Comparison of ENCODE assay signal across 12 cellular contexts in genomic region chr11:3042496-3043314, GRCh38. TPM values are rescaled to one million over a fixed set of nuclear protein-coding genes. Genes with fewer than 3 reads are reported as not detected.
A peak's percentile ranks its signal among the peaks of the same experiment; 100 is the strongest.
DNase-seq lines count a peak whose midpoint lies in the region; ATAC-seq and TF ChIP-seq lines count a peak whose summit lies in the region.
"Had no signal": no experiment of that assay in that cellular context is flagged by ENCODE, and none has a peak within 500 bp of the region (broad histone marks: within the 10 kb centered on the region; RNA-seq: fewer than 3 reads in every experiment).

No MANE protein-coding gene starts in this region.

- H3K36me3 ChIP-seq in MG63 = peaks cover 58% of the 10 kb centered on the region
- H3K36me3 ChIP-seq in right lobe of liver = peaks cover 0 to 30% (median 21%) of the 10 kb centered on the region in 4 donors
- peaks cover 6 to 73% (median 62%) of the 10 kb centered on the region in 5 donors for H3K36me3 ChIP-seq in subcutaneous abdominal adipose tissue (ENCODE audit: control insufficient read depth in 5 of 5, insufficient read depth in 5 of 5, low read length in 5 of 5)

- intact Hi-C loops in right lobe of liver (cut with DNase I) = no loop called here

- TF ChIP-seq POLR2A in right lobe of liver (IDR thresholded peaks at IDR 0.05) = no peak

- peak overlapping the region; percentile 32 to 60 (median 44) for H3K9ac ChIP-seq in subcutaneous abdominal adipose tissue (ENCODE audit: low read length in 5 of 5)

- H3K9me3 ChIP-seq in MG63 (no peaks in the 10 kb centered on the region), right lobe of liver (no peaks in the 10 kb centered on the region), subcutaneous abdominal adipose tissue (ENCODE audit: control insufficient read depth in 5 of 5, low read length in 5 of 5) (no peaks in the 10 kb centered on the region)

- H3K4me1 ChIP-seq in right lobe of liver = peaks cover 0 to 42% (median 21%) of the 10 kb centered on the region in 4 donors
- peaks cover 6 to 60% (median 39%) of the 10 kb centered on the region in 5 donors for H3K4me1 ChIP-seq in subcutaneous abdominal adipose tissue (ENCODE audit: control insufficient read depth in 5 of 5, insufficient read depth in 5 of 5, low read length in 5 of 5)

- no peak for TF ChIP-seq CTCF in right lobe of liver (IDR thresholded peaks at IDR 0.05)

- WGBS in right lobe of liver (ENCODE audit: insufficient coverage, low coverage, low lambda C conversion rate, missing lambda C conversion rate) = 44% methylated on average over 4 of the region's 11 CpGs

- H3K27ac ChIP-seq in right lobe of liver (peak overlapping the region; percentile 68 to 94 (median 94)), subcutaneous abdominal adipose tissue (ENCODE audit: low read depth, low read length) (peak overlapping the region; percentile 93)

- peak; percentile 69 for DNase-seq in MG63
- DNase-seq in cerebellum (ENCODE audit: low spot score) = peak; percentile 64
- peak; percentile 55 to 81 (median 76) for DNase-seq in right lobe of liver
- no peak for DNase-seq in HuH-7.5 (ENCODE audit: low spot score)
- DNase-seq in NCI-H1930 (lab: John Stamatoyannopoulos, UW) = no peak
- no peak for DNase-seq in NCI-H226
- DNase-seq: activated CD8-positive, alpha-beta memory T cell treated with anti-CD3 and anti-CD28 coated beads, Interleukin-2, amount 50 U/mL, for 48 hours; naive B cell; NCI-H1048; NCI-H510A; stimulated activated CD4-positive, alpha-beta T cell treated with anti-CD3 and anti-CD28 coated beads, Interleukin-15, amount 100 ng/mL, for 24 hours had no signal

- H3K27me3 ChIP-seq in MG63 (no peaks in the 10 kb centered on the region), right lobe of liver (no peaks in the 10 kb centered on the region), subcutaneous abdominal adipose tissue (ENCODE audit: control insufficient read depth in 5 of 5, insufficient read depth in 4 of 5, low read length in 5 of 5) (no peaks in the 10 kb centered on the region)

- no peak overlapping the region for H3K4me3 ChIP-seq in MG63
- peak overlapping the region in 2 of 3 donors; percentile 12 to 16 for H3K4me3 ChIP-seq in right lobe of liver
- peak overlapping the region in 2 of 5 donors; percentile 17 to 20 for H3K4me3 ChIP-seq in subcutaneous abdominal adipose tissue (ENCODE audit: low read depth in 1 of 5, low read length in 5 of 5)

- ATAC-seq in right lobe of liver = peak; percentile 63 to 70 (median 66)

RNA-seq across cellular contexts. Expression of gene CARS1, which starts 14.5 kb away (rescaled TPM):
- total RNA-seq in MG63 (2014; rRNA removed; shearing (Covaris generic); ENCODE audit: low replicate concordance) = 48.5 and 57.2 TPM in 2 replicates
- total RNA-seq in cerebellum (20.2 TPM), right lobe of liver (10 to 100 TPM; 17.3 to 44.7 (median 22.7) TPM)

RNA-seq across cellular contexts. Expression of gene NAP1L4, which starts 50.6 kb away (rescaled TPM):
- 98.0 and 116 TPM in 2 replicates for total RNA-seq in MG63 (2014; rRNA removed; shearing (Covaris generic); ENCODE audit: low replicate concordance)
- total RNA-seq in cerebellum = 156 TPM
- 10 to 100 TPM; 37.6 to 76.0 (median 56.9) TPM for total RNA-seq in right lobe of liver

Comparison
In these comparisons a context has a peak if more than half of its experiments do, and no peak if none do; other contexts are left out.
1. DNase-seq: peak in MG63 (single experiment), cerebellum (single experiment) and right lobe of liver (3 of 3); none in HuH-7.5 (single experiment), NCI-H1930 (0 of 2) and NCI-H226 (single experiment).